Comparison of ENCODE assay signal across 17 cellular contexts in genomic region chr4:132593717-132594400, GRCh38.
"Had no signal": no experiment of that assay in that cellular context is flagged by ENCODE, and none has a peak within 500 bp of the region (broad histone marks: within the 10 kb centered on the region; RNA-seq: fewer than 3 reads in every experiment).

No MANE protein-coding gene starts in this region.

- ATAC-seq: activated naive CD8-positive, alpha-beta T cell treated with anti-CD3 and anti-CD28 coated beads, Interleukin-2, amount 50 U/mL, for 24 hours; body of pancreas; gastrocnemius medialis; heart right ventricle; left lung; naive thymus-derived CD8-positive, alpha-beta T cell; pancreas; T-helper 17 cell had no signal

- H3K36me3 ChIP-seq: gastrocnemius medialis, heart right ventricle, left lung, pancreas, stomach had no signal

- H3K4me1 ChIP-seq: body of pancreas, gastrocnemius medialis, heart right ventricle, left lung, pancreas, stomach, testis had no signal

- H3K27ac Mint-ChIP-seq: activated CD4-positive, alpha-beta T cell treated with anti-CD3 and anti-CD28 coated beads, Interleukin-2, amount 10 ng/mL, durations not matched to agents 24 days and 14 days; activated naive CD4-positive, alpha-beta T cell treated with anti-CD3 and anti-CD28 coated beads for 36 hours; activated naive CD8-positive, alpha-beta T cell treated with anti-CD3 and anti-CD28 coated beads, Interleukin-2, amount 50 U/mL, for 24 hours; naive thymus-derived CD8-positive, alpha-beta T cell; T-helper 17 cell had no signal

- H3K4me1 Mint-ChIP-seq: activated CD4-positive, alpha-beta T cell treated with anti-CD3 and anti-CD28 coated beads, Interleukin-2, amount 10 ng/mL, durations not matched to agents 24 days and 14 days; activated naive CD8-positive, alpha-beta T cell treated with anti-CD3 and anti-CD28 coated beads, Interleukin-2, amount 50 U/mL, for 24 hours; naive thymus-derived CD8-positive, alpha-beta T cell; T-helper 17 cell had no signal

- H3K4me3 ChIP-seq: body of pancreas, gastrocnemius medialis, heart right ventricle, left lung, pancreas, stomach, testis had no signal

- H3K4me3 Mint-ChIP-seq: activated CD4-positive, alpha-beta T cell treated with anti-CD3 and anti-CD28 coated beads, Interleukin-2, amount 10 ng/mL, durations not matched to agents 24 days and 14 days; activated naive CD4-positive, alpha-beta T cell treated with anti-CD3 and anti-CD28 coated beads for 36 hours; activated naive CD8-positive, alpha-beta T cell treated with anti-CD3 and anti-CD28 coated beads, Interleukin-2, amount 50 U/mL, for 24 hours; naive thymus-derived CD8-positive, alpha-beta T cell; T-helper 17 cell had no signal

- H3K36me3 Mint-ChIP-seq: naive thymus-derived CD8-positive, alpha-beta T cell had no signal

- H3K9me3 ChIP-seq: body of pancreas, gastrocnemius medialis, heart right ventricle, left lung, pancreas, testis had no signal

- H3K9me3 Mint-ChIP-seq: activated CD4-positive, alpha-beta T cell treated with anti-CD3 and anti-CD28 coated beads, Interleukin-2, amount 10 ng/mL, durations not matched to agents 24 days and 14 days had no signal

- H3K27me3 Mint-ChIP-seq: activated CD4-positive, alpha-beta T cell treated with anti-CD3 and anti-CD28 coated beads, Interleukin-2, amount 10 ng/mL, durations not matched to agents 24 days and 14 days; activated naive CD8-positive, alpha-beta T cell treated with anti-CD3 and anti-CD28 coated beads, Interleukin-2, amount 50 U/mL, for 24 hours; naive thymus-derived CD8-positive, alpha-beta T cell; T-helper 17 cell had no signal

- FAIRE-seq: pancreas had no signal

- DNase-seq: activated CD4-positive, alpha-beta T cell treated with anti-CD3 and anti-CD28 coated beads, Interleukin-2, amount 10 ng/mL, durations not matched to agents 24 days and 14 days; activated CD4-positive, CD25-positive, alpha-beta regulatory T cell; activated naive CD4-positive, alpha-beta T cell treated with anti-CD3 and anti-CD28 coated beads for 36 hours; activated naive CD8-positive, alpha-beta T cell treated with anti-CD3 and anti-CD28 coated beads, Interleukin-2, amount 50 U/mL, for 24 hours; body of pancreas; cortex of kidney; effector CD8-positive, alpha-beta T cell; gastrocnemius medialis; heart right ventricle; islet precursor cell; left lung; naive thymus-derived CD8-positive, alpha-beta T cell; pancreas; stimulated activated CD4-positive, alpha-beta T cell treated with anti-CD3 and anti-CD28 coated beads, Interleukin-2, amount 100 ng/mL, for 24 hours; stomach; T-helper 17 cell; testis had no signal

- H3K27ac ChIP-seq: body of pancreas, gastrocnemius medialis, heart right ventricle, left lung, pancreas, stomach, testis had no signal

- H3K27me3 ChIP-seq: body of pancreas, gastrocnemius medialis, heart right ventricle, left lung, pancreas, stomach, testis had no signal
